In the genomic region with DNA sequence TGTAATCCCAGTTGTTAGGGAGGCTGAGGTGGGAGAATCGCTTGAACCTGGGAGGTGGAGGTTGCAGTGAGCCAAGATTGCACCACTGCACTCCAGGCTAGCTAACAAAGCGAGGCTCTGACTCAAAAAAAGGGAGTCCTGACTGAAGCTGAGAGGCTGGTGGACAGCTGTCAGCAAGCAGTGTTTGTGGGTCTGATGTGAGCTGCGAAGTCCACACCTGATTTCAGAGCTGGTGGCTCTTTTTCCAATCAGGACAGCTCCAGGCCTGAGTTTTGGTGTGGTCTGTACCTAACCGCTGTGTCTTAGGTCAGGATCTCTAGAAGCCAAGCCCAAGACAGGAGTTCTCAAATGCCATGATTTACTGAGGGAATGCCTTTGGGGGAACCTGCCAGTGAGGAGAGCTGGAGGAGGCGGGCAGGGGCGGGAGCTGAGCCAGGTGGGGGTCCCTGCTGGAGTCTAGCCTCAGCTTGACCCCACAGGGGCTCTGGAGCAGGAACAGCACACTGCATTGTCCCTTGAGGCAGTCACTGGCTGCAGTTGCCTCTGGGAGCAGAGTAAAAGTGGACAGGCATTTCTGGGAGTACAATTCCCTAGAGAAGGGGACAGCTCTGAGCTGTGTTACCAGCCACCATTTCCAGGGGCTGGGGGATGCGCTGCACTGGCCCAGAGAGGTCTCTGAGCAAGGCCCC, we compare ENCODE assay signal across 2 cellular contexts.
TF ChIP-seq lines count a peak whose summit lies in the region.

No MANE protein-coding gene starts in this region.

TF ChIP-seq in HEK293, 187 proteins besides CTCF, POLR2A, EP300 and RAD21:
- TF ChIP-seq ZFP37 (tag by site-specific recombination; IDR thresholded peaks at IDR 0.05): no peak
- TF ChIP-seq SCRT2 (tag by site-specific recombination; IDR thresholded peaks at IDR 0.05): no peak
- TF ChIP-seq ZIC2 (tag by site-specific recombination; IDR thresholded peaks at IDR 0.05): peak; percentile 22; the same call in 1 of the 2 replicates
TF ChIP-seq in HEK293: peak in this region for 1.

TF ChIP-seq in GM12878, 131 proteins besides CTCF, POLR2A, EP300 and RAD21:
- TF ChIP-seq, protein P1, sequence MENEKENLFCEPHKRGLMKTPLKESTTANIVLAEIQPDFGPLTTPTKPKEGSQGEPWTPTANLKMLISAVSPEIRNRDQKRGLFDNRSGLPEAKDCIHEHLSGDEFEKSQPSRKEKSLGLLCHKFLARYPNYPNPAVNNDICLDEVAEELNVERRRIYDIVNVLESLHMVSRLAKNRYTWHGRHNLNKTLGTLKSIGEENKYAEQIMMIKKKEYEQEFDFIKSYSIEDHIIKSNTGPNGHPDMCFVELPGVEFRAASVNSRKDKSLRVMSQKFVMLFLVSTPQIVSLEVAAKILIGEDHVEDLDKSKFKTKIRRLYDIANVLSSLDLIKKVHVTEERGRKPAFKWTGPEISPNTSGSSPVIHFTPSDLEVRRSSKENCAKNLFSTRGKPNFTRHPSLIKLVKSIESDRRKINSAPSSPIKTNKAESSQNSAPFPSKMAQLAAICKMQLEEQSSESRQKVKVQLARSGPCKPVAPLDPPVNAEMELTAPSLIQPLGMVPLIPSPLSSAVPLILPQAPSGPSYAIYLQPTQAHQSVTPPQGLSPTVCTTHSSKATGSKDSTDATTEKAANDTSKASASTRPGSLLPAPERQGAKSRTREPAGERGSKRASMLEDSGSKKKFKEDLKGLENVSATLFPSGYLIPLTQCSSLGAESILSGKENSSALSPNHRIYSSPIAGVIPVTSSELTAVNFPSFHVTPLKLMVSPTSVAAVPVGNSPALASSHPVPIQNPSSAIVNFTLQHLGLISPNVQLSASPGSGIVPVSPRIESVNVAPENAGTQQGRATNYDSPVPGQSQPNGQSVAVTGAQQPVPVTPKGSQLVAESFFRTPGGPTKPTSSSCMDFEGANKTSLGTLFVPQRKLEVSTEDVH (IDR thresholded peaks at IDR 0.05; ENCODE audit: low read depth, partially characterized antibody): no peak
- TF ChIP-seq ATF7 (IDR thresholded peaks at IDR 0.05; ENCODE audit: low read depth) (no peak), NFYA (IDR thresholded peaks at IDR 0.05; ENCODE audit: borderline replicate concordance, low read depth, low read length) (no peak), ZBED1 (IDR thresholded peaks at IDR 0.05; ENCODE audit: borderline replicate concordance) (no peak), KLF5 (IDR thresholded peaks at IDR 0.05; ENCODE audit: partially characterized antibody) (no peak), WRNIP1 (IDR thresholded peaks at IDR 0.05; ENCODE audit: borderline replicate concordance, low read depth, low read length) (no peak), NRF1 (conservative IDR thresholded peaks at IDR 0.05; ENCODE audit: low read depth, low read length) (no peak), ZZZ3 (IDR thresholded peaks at IDR 0.05; ENCODE audit: control insufficient read depth, insufficient read length, low read depth) (no peak), CHD4 (IDR thresholded peaks at IDR 0.05) (no peak), ASH2L (IDR thresholded peaks at IDR 0.05; ENCODE audit: borderline replicate concordance, low read depth) (no peak), SMC3 (IDR thresholded peaks at IDR 0.05; ENCODE audit: borderline replicate concordance, low read length) (no peak), SUPT20H (IDR thresholded peaks at IDR 0.05; ENCODE audit: borderline replicate concordance, control insufficient read depth, low read depth, low read length) (no peak), SMAD1 (IDR thresholded peaks at IDR 0.05; ENCODE audit: low read depth, partially characterized antibody) (no peak)
- TF ChIP-seq, protein P2, sequence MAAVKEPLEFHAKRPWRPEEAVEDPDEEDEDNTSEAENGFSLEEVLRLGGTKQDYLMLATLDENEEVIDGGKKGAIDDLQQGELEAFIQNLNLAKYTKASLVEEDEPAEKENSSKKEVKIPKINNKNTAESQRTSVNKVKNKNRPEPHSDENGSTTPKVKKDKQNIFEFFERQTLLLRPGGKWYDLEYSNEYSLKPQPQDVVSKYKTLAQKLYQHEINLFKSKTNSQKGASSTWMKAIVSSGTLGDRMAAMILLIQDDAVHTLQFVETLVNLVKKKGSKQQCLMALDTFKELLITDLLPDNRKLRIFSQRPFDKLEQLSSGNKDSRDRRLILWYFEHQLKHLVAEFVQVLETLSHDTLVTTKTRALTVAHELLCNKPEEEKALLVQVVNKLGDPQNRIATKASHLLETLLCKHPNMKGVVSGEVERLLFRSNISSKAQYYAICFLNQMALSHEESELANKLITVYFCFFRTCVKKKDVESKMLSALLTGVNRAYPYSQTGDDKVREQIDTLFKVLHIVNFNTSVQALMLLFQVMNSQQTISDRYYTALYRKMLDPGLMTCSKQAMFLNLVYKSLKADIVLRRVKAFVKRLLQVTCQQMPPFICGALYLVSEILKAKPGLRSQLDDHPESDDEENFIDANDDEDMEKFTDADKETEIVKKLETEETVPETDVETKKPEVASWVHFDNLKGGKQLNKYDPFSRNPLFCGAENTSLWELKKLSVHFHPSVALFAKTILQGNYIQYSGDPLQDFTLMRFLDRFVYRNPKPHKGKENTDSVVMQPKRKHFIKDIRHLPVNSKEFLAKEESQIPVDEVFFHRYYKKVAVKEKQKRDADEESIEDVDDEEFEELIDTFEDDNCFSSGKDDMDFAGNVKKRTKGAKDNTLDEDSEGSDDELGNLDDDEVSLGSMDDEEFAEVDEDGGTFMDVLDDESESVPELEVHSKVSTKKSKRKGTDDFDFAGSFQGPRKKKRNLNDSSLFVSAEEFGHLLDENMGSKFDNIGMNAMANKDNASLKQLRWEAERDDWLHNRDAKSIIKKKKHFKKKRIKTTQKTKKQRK (IDR thresholded peaks at IDR 0.05; ENCODE audit: low read depth, low read length): no peak
- TF ChIP-seq, protein P3, sequence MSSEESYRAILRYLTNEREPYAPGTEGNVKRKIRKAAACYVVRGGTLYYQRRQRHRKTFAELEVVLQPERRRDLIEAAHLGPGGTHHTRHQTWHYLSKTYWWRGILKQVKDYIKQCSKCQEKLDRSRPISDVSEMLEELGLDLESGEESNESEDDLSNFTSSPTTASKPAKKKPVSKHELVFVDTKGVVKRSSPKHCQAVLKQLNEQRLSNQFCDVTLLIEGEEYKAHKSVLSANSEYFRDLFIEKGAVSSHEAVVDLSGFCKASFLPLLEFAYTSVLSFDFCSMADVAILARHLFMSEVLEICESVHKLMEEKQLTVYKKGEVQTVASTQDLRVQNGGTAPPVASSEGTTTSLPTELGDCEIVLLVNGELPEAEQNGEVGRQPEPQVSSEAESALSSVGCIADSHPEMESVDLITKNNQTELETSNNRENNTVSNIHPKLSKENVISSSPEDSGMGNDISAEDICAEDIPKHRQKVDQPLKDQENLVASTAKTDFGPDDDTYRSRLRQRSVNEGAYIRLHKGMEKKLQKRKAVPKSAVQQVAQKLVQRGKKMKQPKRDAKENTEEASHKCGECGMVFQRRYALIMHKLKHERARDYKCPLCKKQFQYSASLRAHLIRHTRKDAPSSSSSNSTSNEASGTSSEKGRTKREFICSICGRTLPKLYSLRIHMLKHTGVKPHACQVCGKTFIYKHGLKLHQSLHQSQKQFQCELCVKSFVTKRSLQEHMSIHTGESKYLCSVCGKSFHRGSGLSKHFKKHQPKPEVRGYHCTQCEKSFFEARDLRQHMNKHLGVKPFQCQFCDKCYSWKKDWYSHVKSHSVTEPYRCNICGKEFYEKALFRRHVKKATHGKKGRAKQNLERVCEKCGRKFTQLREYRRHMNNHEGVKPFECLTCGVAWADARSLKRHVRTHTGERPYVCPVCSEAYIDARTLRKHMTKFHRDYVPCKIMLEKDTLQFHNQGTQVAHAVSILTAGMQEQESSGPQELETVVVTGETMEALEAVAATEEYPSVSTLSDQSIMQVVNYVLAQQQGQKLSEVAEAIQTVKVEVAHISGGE (CRISPR knock-in tag; IDR thresholded peaks at IDR 0.05): no peak
